ENCODE assay signal across 1 cellular context in genomic region chr6:3175742-3176321, GRCh38.
TF ChIP-seq lines count a peak whose summit lies in the region.

No MANE protein-coding gene starts in this region.

TF ChIP-seq in HepG2, 621 proteins besides CTCF, POLR2A, EP300 and RAD21:
- TF ChIP-seq GATAD2A (CRISPR knock-in tag; IDR thresholded peaks at IDR 0.05): 0 out of 2 replicates have a peak, but pooled peaks have one; percentile 31
- TF ChIP-seq ZNF687 (CRISPR knock-in tag; IDR thresholded peaks at IDR 0.05): peak; percentile 55
- peak; percentile 24; the same call in 1 of the 2 replicates for TF ChIP-seq ZNF543 (CRISPR knock-in tag; IDR thresholded peaks at IDR 0.05)
- TF ChIP-seq ZNF3 (CRISPR knock-in tag; IDR thresholded peaks at IDR 0.05): no peak
- TF ChIP-seq SOX6 (IDR thresholded peaks at IDR 0.05): no peak
- no peak for TF ChIP-seq SOX6 (CRISPR knock-in tag; IDR thresholded peaks at IDR 0.05)
- TF ChIP-seq SALL1 (CRISPR knock-in tag; IDR thresholded peaks at IDR 0.05): peak; percentile 40; the same call in 1 of the 2 replicates
- TF ChIP-seq, protein P1, sequence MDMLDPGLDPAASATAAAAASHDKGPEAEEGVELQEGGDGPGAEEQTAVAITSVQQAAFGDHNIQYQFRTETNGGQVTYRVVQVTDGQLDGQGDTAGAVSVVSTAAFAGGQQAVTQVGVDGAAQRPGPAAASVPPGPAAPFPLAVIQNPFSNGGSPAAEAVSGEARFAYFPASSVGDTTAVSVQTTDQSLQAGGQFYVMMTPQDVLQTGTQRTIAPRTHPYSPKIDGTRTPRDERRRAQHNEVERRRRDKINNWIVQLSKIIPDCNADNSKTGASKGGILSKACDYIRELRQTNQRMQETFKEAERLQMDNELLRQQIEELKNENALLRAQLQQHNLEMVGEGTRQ (IDR thresholded peaks at IDR 0.05; ENCODE audit: low read depth, low read length): no peak
- TF ChIP-seq, protein P1 (CRISPR knock-in tag; IDR thresholded peaks at IDR 0.05; ENCODE audit: borderline replicate concordance): peak; percentile 39; the same call in 1 of the 2 replicates
- 0 out of 2 replicates have a peak, but pooled peaks have one; percentile 14 for TF ChIP-seq TBX3 (IDR thresholded peaks at IDR 0.05; ENCODE audit: borderline replicate concordance)
- no peak for TF ChIP-seq ZNF839 (CRISPR knock-in tag; IDR thresholded peaks at IDR 0.05; ENCODE audit: borderline replicate concordance)
- TF ChIP-seq BHLHE40 (IDR thresholded peaks at IDR 0.05; ENCODE audit: low read length): peak; percentile 79
- TF ChIP-seq, protein P2, sequence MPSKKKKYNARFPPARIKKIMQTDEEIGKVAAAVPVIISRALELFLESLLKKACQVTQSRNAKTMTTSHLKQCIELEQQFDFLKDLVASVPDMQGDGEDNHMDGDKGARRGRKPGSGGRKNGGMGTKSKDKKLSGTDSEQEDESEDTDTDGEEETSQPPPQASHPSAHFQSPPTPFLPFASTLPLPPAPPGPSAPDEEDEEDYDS (CRISPR knock-in tag; IDR thresholded peaks at IDR 0.05): no peak
- TF ChIP-seq ZNF761 (CRISPR knock-in tag; conservative IDR thresholded peaks at IDR 0.05): no peak
- TF ChIP-seq, protein P3, sequence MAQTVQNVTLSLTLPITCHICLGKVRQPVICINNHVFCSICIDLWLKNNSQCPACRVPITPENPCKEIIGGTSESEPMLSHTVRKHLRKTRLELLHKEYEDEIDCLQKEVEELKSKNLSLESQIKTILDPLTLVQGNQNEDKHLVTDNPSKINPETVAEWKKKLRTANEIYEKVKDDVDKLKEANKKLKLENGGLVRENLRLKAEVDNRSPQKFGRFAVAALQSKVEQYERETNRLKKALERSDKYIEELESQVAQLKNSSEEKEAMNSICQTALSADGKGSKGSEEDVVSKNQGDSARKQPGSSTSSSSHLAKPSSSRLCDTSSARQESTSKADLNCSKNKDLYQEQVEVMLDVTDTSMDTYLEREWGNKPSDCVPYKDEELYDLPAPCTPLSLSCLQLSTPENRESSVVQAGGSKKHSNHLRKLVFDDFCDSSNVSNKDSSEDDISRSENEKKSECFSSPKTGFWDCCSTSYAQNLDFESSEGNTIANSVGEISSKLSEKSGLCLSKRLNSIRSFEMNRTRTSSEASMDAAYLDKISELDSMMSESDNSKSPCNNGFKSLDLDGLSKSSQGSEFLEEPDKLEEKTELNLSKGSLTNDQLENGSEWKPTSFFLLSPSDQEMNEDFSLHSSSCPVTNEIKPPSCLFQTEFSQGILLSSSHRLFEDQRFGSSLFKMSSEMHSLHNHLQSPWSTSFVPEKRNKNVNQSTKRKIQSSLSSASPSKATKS (CRISPR knock-in tag; IDR thresholded peaks at IDR 0.05): no peak
